In the genomic region with DNA sequence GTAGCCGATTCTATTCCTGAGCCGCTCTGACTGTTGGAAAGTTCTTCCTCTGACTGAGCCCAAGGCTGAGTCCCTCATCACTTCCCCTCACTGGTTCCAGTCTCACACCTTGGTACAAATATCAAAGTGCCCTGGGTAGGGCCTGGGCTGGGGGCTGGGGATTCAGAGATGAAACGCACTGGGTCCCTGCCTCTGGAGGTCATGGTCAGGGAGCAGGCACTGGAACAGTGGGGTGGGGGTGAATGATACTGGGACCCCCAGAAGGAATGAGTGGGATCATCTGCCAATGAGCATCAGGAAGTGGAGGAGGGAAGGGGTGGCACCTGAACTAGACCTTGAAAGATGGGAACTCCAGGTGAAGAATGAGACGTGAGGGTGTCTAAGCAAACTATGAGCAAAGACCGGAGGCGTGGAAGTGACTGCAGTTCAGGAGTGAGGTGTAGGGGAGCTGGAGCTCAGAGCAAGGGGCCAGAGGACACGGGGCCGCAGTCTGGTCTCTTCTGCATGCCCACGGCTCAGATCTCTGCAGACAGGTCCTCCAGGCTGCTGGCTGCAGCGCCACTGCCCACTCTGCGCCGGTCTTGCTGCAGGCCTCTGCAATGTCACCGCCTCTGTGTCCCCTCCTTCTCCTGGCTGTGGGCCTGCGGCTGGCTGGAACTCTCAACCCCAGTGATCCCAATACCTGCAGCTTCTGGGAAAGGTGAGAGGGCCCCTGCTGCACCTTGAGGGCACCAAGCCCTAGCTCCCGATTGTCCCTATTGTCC, we compare ENCODE assay signal across 24 cellular contexts. TPM values are rescaled to one million over a fixed set of nuclear protein-coding genes. Genes with fewer than 3 reads are reported as not detected.
DNase-seq lines count a peak whose midpoint lies in the region; ATAC-seq, FAIRE-seq and TF ChIP-seq lines count a peak whose summit lies in the region.
"Had no signal": no experiment of that assay in that cellular context is flagged by ENCODE, and none has a peak within 500 bp of the region (broad histone marks: within the 10 kb centered on the region; RNA-seq: fewer than 3 reads in every experiment).

No MANE protein-coding gene starts in this region.

- no peak overlapping the region for H2AK9ac ChIP-seq in IMR-90 (replicated peaks; ENCODE audit: low read depth, low read length, poor library complexity)

- H3K4me2 ChIP-seq in IMR-90 (ENCODE audit: low read depth, low read length) = no peak overlapping the region
- no peak overlapping the region for H3K4me2 ChIP-seq in osteoblast (ENCODE audit: insufficient read depth, low read length)

- H4K8ac ChIP-seq in IMR-90 (ENCODE audit: low read depth in 2 of 2, low read length in 2 of 2) = no peak overlapping the region

- H4K91ac ChIP-seq in IMR-90 (ENCODE audit: insufficient read depth, low read depth, low read length) = no peak overlapping the region

- H3K23ac ChIP-seq in IMR-90 (ENCODE audit: low read depth, low read length) = no peak overlapping the region

- no peak overlapping the region for H3K18ac ChIP-seq in IMR-90 (ENCODE audit: low read depth, low read length)

- peaks cover 85% of the 10 kb centered on the region for H3K79me2 ChIP-seq in osteoblast (ENCODE audit: insufficient read depth, low read length)

- H2BK120ac ChIP-seq in IMR-90 (ENCODE audit: low read depth, low read length) = no peak overlapping the region

- H4K5ac ChIP-seq in IMR-90 (ENCODE audit: low read depth, low read length) = no peak overlapping the region

- TF ChIP-seq RAD21 in IMR-90 (IDR thresholded peaks at IDR 0.05; ENCODE audit: low read length) = no peak

- peak overlapping the region; percentile 20; the same call in 1 of the 2 replicates for H2AK5ac ChIP-seq in IMR-90 (ENCODE audit: low read depth, low read length)

- no peak for TF ChIP-seq POLR2A in IMR-90 (IDR thresholded peaks at IDR 0.05; ENCODE audit: low read depth, low read length)

- H3K9ac ChIP-seq in IMR-90 (ENCODE audit: low read depth, low read length) (no peak overlapping the region), kidney (ENCODE audit: low read length in 2 of 2) (no peak overlapping the region)
- H3K9ac ChIP-seq: GM23248 had no signal

- DNase-seq in IMR-90 (no peak), kidney (peak; percentile 72), osteoblast (ENCODE audit: insufficient read length, low spot score, missing footprints) (no peak), iPS-NIHi7 (ENCODE audit: extremely low spot score) (no peak), NCI-H226 (no peak), SHP77 treated with DMSO at 0.1 percent for 48 hours (lab: John Stamatoyannopoulos, UW) (no peak)
- DNase-seq: BE2C, EL, GM23248, H9, KG1, NCI-H1092, NCI-H1436 treated with DMSO at 0.1 percent for 48 hours, NCI-H1930, NCI-H524 treated with DMSO at 0.1 percent for 48 hours, NCI-H82, OCI-M1, Right ventricle myocardium superior, SW 1271 had no signal

- no peak overlapping the region for H3K14ac ChIP-seq in IMR-90 (replicated peaks; ENCODE audit: low read depth, low read length)

- WGBS in IMR-90 (ENCODE audit: extremely low coverage in 2 of 2, insufficient read length in 1 of 2), 2 experiments = 88% methylated on average over 11 of the region's 15 CpGs; no CpG with 5 or more reads in 1 of the 2 experiments

- in situ Hi-C loops in IMR-90 (cut with MboI; ENCODE audit: low sequenced_read_pairs) = no loop called here

- H3K4me3 ChIP-seq in HEK293 (ENCODE audit: low read depth, low read length) = no peak overlapping the region
- H3K4me3 ChIP-seq in IMR-90 (ENCODE audit: insufficient read depth, low read depth, low read length) = no peak overlapping the region
- no peak overlapping the region for H3K4me3 ChIP-seq in kidney (ENCODE audit: low read length in 2 of 2)
- H3K4me3 ChIP-seq in osteoblast (ENCODE audit: insufficient read depth, low read length) = no peak overlapping the region
- H3K4me3 ChIP-seq: GM23248 had no signal

- dilution Hi-C loops in IMR-90 (cut with HindIII; ENCODE audit: low sequenced_read_pairs, unreplicated experiment) = no loop called here

- H3K27me3 ChIP-seq in IMR-90 (ENCODE audit: control insufficient read depth, insufficient read depth, low read length) (no peaks in the 10 kb centered on the region), osteoblast (ENCODE audit: insufficient read depth, low read length) (no peaks in the 10 kb centered on the region)
- H3K27me3 ChIP-seq: BE2C had no signal

- no peak overlapping the region for H2BK15ac ChIP-seq in IMR-90 (ENCODE audit: low read depth, low read length)

- H3K27ac ChIP-seq in HEK293 (ENCODE audit: extremely low read depth, low read depth, low read length) = no peak overlapping the region
- no peak overlapping the region for H3K27ac ChIP-seq in IMR-90 (ENCODE audit: insufficient read depth, low read length)
- no peak overlapping the region for H3K27ac ChIP-seq in kidney (ENCODE audit: low read depth in 2 of 2, low read length in 2 of 2)
- peak overlapping the region; percentile 100 for H3K27ac ChIP-seq in osteoblast (ENCODE audit: low read depth, low read length)
- H3K27ac ChIP-seq: GM23248, HL-60 had no signal

- TF ChIP-seq CTCF in HEK293 (tag by site-specific recombination; IDR thresholded peaks at IDR 0.05) (no peak), IMR-90 (conservative IDR thresholded peaks at IDR 0.05; ENCODE audit: low read depth, low read length) (no peak), kidney (IDR thresholded peaks at IDR 0.05; ENCODE audit: borderline replicate concordance, extremely low read depth, insufficient read depth) (no peak), osteoblast (IDR thresholded peaks at IDR 0.05; ENCODE audit: extremely low read depth, low read depth, low read length) (no peak)

- FAIRE-seq in kidney (lab: Jason Lieb, UNC) = no peak
- FAIRE-seq: RCC 7860 had no signal

- no peaks in the 10 kb centered on the region for H4K20me1 ChIP-seq in IMR-90 (ENCODE audit: insufficient read depth, low read length)
- peaks cover 4% of the 10 kb centered on the region for H4K20me1 ChIP-seq in osteoblast (ENCODE audit: insufficient read depth, low read length)

- no TSS peak for BruUV-seq in IMR-90 (replicated peaks; lab: Mats Ljungman, UMichigan)

- peaks cover 15% of the 10 kb centered on the region for H3K9me1 ChIP-seq in IMR-90 (ENCODE audit: insufficient read depth, low read length)

- peaks cover 22 to 78% of the 10 kb centered on the region in 2 experiments for H3K79me1 ChIP-seq in IMR-90 (ENCODE audit: low read depth in 1 of 2, low read length in 2 of 2)

- H3K36me3 ChIP-seq in HEK293 (ENCODE audit: control insufficient read depth in 2 of 2, insufficient read depth in 1 of 2, low read length in 2 of 2) (no peaks in the 10 kb centered on the region), IMR-90 (ENCODE audit: control insufficient read depth, insufficient read depth, low read length) (peaks cover 11% of the 10 kb centered on the region), kidney (ENCODE audit: control insufficient read depth in 1 of 2, insufficient read depth in 2 of 2, low read length in 2 of 2) (no peaks in the 10 kb centered on the region), osteoblast (ENCODE audit: insufficient read depth, low read length) (peaks cover 30% of the 10 kb centered on the region)
- H3K36me3 ChIP-seq: BE2C had no signal

- POLR2A ChIA-PET in HEK293 (lab: Yijun Ruan, JAX) = no interaction called here
- POLR2A ChIA-PET in IMR-90 (lab: Charles Lee; ENCODE audit: unreplicated experiment) = no interaction called here

- no peak overlapping the region for H2AFZ ChIP-seq in IMR-90 (replicated peaks; ENCODE audit: low read length, poor library complexity)
- no peak overlapping the region for H2AFZ ChIP-seq in osteoblast (ENCODE audit: low read length)

- H2BK20ac ChIP-seq in IMR-90 (ENCODE audit: low read depth, low read length) = no peak overlapping the region

- H3K56ac ChIP-seq in IMR-90 (ENCODE audit: extremely low read depth, insufficient read depth, low read length) = no peak overlapping the region

- intact Hi-C loops in IMR-90 (cut with micrococcal nuclease) (no loop called here), kidney (cut with DNase I) (no loop called here)

- H3K4me1 ChIP-seq in HEK293 (ENCODE audit: control insufficient read depth, insufficient read depth, low read length) (no peaks in the 10 kb centered on the region), IMR-90 (ENCODE audit: control insufficient read depth, insufficient read depth, low read length) (peaks cover 28% of the 10 kb centered on the region), kidney (ENCODE audit: control insufficient read depth in 1 of 2, insufficient read depth in 1 of 2, low read depth in 1 of 2, low read length in 2 of 2) (peaks cover 0 to 28% of the 10 kb centered on the region in 2 donors), osteoblast (ENCODE audit: insufficient read depth, low read length) (peaks cover 68% of the 10 kb centered on the region)

- no peak for ATAC-seq in IMR-90 (ENCODE audit: low read depth)

- no peaks in the 10 kb centered on the region for H3K9me3 ChIP-seq in HEK293 (ENCODE audit: control insufficient read depth, insufficient read depth, low read depth, low read length)
- H3K9me3 ChIP-seq in IMR-90 (ENCODE audit: control insufficient read depth, insufficient read depth, low read length) = no peaks in the 10 kb centered on the region
- H3K9me3 ChIP-seq in kidney (ENCODE audit: control insufficient read depth in 1 of 2, low read length in 2 of 2) = no peaks in the 10 kb centered on the region
- no peaks in the 10 kb centered on the region for H3K9me3 ChIP-seq in osteoblast (ENCODE audit: low read depth, low read length)
- H3K9me3 ChIP-seq: BE2C had no signal

- H2BK5ac ChIP-seq in IMR-90 (ENCODE audit: low read depth, low read length, poor library complexity, severe bottlenecking) = no peak overlapping the region

- no peak overlapping the region for H3K4ac ChIP-seq in IMR-90 (ENCODE audit: low read depth, low read length)

- CTCF ChIA-PET in HEK293 (lab: Yijun Ruan, JAX) (interaction anchor here (0.6 to 2.2 kb wide), 3 partner anchors 16 to 24 kb away, joined by 3 to 7 read pairs (median 4); no protein-coding TSS in a partner anchor), IMR-90 (lab: Yijun Ruan, JAX) (no interaction called here)

RNA-seq across cellular contexts. Expression of a gene that starts 10.0 kb away (rescaled TPM):
- 2.0 and 2.8 TPM in 2 replicates for total RNA-seq in IMR-90 (2012; rRNA removed)
- polyA plus RNA-seq in IMR-90 (2012; rRNA removed) = 44.4 and 52.1 TPM in 2 replicates
- 21.9 and 40.2 TPM in 2 replicates for polyA plus RNA-seq in IMR-90 (2012; cell fraction: cytosol; rRNA removed)
- 199 and 366 TPM in 2 replicates for polyA plus RNA-seq in IMR-90 (2012; cell fraction: nucleus; rRNA removed; ENCODE audit: low replicate concordance)
- 17.2 TPM for total RNA-seq in kidney
- polyA plus RNA-seq in kidney (ENCODE audit: insufficient read depth, low read depth, low replicate concordance) = 4.5 TPM
- total RNA-seq in osteoblast = 17.0 and 21.2 TPM in 2 replicates

RNA-seq across cellular contexts. Expression of a gene that starts 16.9 kb away (rescaled TPM):
- total RNA-seq in IMR-90 (2012; rRNA removed) (not detected in 2 replicates), kidney (0.50 TPM), osteoblast (0.36 and 0.59 TPM in 2 replicates)
- polyA plus RNA-seq in IMR-90 (2012; rRNA removed) (0.47 and 0.50 TPM in 2 replicates), kidney (ENCODE audit: insufficient read depth, low read depth, low replicate concordance) (0.19 TPM)
- 0.07 TPM in 1 of 2 replicates, not detected in the other for polyA plus RNA-seq in IMR-90 (2012; cell fraction: cytosol; rRNA removed)
- polyA plus RNA-seq in IMR-90 (2012; cell fraction: nucleus; rRNA removed; ENCODE audit: low replicate concordance) = 2.9 and 4.0 TPM in 2 replicates
- total RNA-seq: A673, H9, HT-29, Right ventricle myocardium superior had no signal
- polyA plus RNA-seq: GM23248 had no signal

RNA-seq across cellular contexts. Expression of a gene that starts 42.8 kb away (rescaled TPM):
- total RNA-seq in IMR-90 (2012; rRNA removed) = not detected in 2 replicates
- polyA plus RNA-seq in IMR-90 (2012; rRNA removed) = 0.03 TPM in 1 of 2 replicates, not detected in the other
- 0.02 TPM in 1 of 2 replicates, not detected in the other for polyA plus RNA-seq in IMR-90 (2012; cell fraction: cytosol; rRNA removed)
- 0.07 and 0.11 TPM in 2 replicates for polyA plus RNA-seq in IMR-90 (2012; cell fraction: nucleus; rRNA removed; ENCODE audit: low replicate concordance)
- 1.0 TPM for total RNA-seq in kidney
- polyA plus RNA-seq in kidney (ENCODE audit: insufficient read depth, low read depth, low replicate concordance) = 1.3 TPM
- 0.36 and 0.88 TPM in 2 replicates for total RNA-seq in osteoblast
- total RNA-seq: HT-29 had no signal

RNA-seq across cellular contexts. Expression of a gene that starts 44.6 kb away (rescaled TPM):
- not detected in 2 replicates for total RNA-seq in IMR-90 (2012; rRNA removed)
- not detected in 2 replicates for polyA plus RNA-seq in IMR-90 (2012; rRNA removed)
- polyA plus RNA-seq in IMR-90 (2012; cell fraction: cytosol; rRNA removed) = not detected in 2 replicates
- polyA plus RNA-seq in IMR-90 (2012; cell fraction: nucleus; rRNA removed; ENCODE audit: low replicate concordance) = not detected in 2 replicates
- 0.35 TPM for total RNA-seq in kidney
- polyA plus RNA-seq in kidney (ENCODE audit: insufficient read depth, low read depth, low replicate concordance) = 2.4 TPM
- total RNA-seq in osteoblast = 0.29 and 0.36 TPM in 2 replicates
- total RNA-seq: GM23248, H9 had no signal
